In genomic region chr1:85328713-85329376, GRCh38 we compare ENCODE assay signal across 9 cellular contexts. TPM values are rescaled to one million over a fixed set of nuclear protein-coding genes. Genes with fewer than 3 reads are reported as not detected.
DNase-seq lines count a peak whose midpoint lies in the region; ATAC-seq, FAIRE-seq and TF ChIP-seq lines count a peak whose summit lies in the region.
"Had no signal": no experiment of that assay in that cellular context is flagged by ENCODE, and none has a peak within 500 bp of the region (broad histone marks: within the 10 kb centered on the region; RNA-seq: fewer than 3 reads in every experiment).

No MANE protein-coding gene starts in this region.

- FAIRE-seq in H1 (lab: Jason Lieb, UNC), result no peak

- H3K4ac ChIP-seq in H1 (replicated peaks; ENCODE audit: insufficient read length, low read depth, low read length), result no peak overlapping the region

- no peak overlapping the region for H4K8ac ChIP-seq in H1 (ENCODE audit: extremely low read depth, insufficient read depth, low read length)

- H3K9me3 ChIP-seq in HUES64 (ENCODE audit: insufficient read depth, low read depth, low read length) (no peaks in the 10 kb centered on the region), H1 (ENCODE audit: insufficient read depth in 2 of 2, low read depth in 1 of 2, low read length in 1 of 2) (no peaks in the 10 kb centered on the region), lung (ENCODE audit: control insufficient read depth in 2 of 2, insufficient read depth in 1 of 2, low read length in 1 of 2) (peaks cover 0 to 4% of the 10 kb centered on the region in 2 donors)
- H3K9me3 ChIP-seq: BE2C had no signal

- H3K56ac ChIP-seq in H1 (replicated peaks; ENCODE audit: insufficient read length, low read depth, low read length), result no peak overlapping the region

- peak overlapping the region; percentile 76; the same call in 1 of the 2 replicates for H3K18ac ChIP-seq in H1 (ENCODE audit: extremely low read depth, low read length)

- H3K27ac ChIP-seq in HUES64 (ENCODE audit: low read depth, low read length), result peak overlapping the region; percentile 58
- no peak overlapping the region for H3K27ac ChIP-seq in H1 (ENCODE audit: low read depth, low read length)
- peak overlapping the region; percentile 73 to 82 for H3K27ac ChIP-seq in lung (ENCODE audit: low read depth in 1 of 2, low read length in 1 of 2)

- peak; percentile 74 for ATAC-seq in lung (ENCODE audit: insufficient read depth, low FRiP score)

- no peak overlapping the region for H3K14ac ChIP-seq in H1 (ENCODE audit: insufficient read length)

- H3K36me3 ChIP-seq in HUES64 (ENCODE audit: insufficient read depth, low read length) (no peaks in the 10 kb centered on the region), H1 (ENCODE audit: control insufficient read depth in 2 of 4, insufficient read depth in 4 of 4, low read length in 3 of 4) (no peaks in the 10 kb centered on the region), lung (ENCODE audit: control insufficient read depth in 2 of 2, insufficient read depth in 2 of 2, low read length in 2 of 2) (no peaks in the 10 kb centered on the region)
- H3K36me3 ChIP-seq: BE2C had no signal

- no peak overlapping the region for H2BK120ac ChIP-seq in H1 (replicated peaks; ENCODE audit: low read depth, low read length)

- DNase-seq in A172 (ENCODE audit: low spot score) (peak; percentile 95), H1 (ENCODE audit: low read depth in 1 of 2, low spot score in 2 of 2) (no peak), lung (ENCODE audit: low spot score) (peak; percentile 51), erythroblast (lab: John Stamatoyannopoulos, UW) (no peak), AML-193 (lab: John Stamatoyannopoulos, UW) (no peak)
- no peak for DNase-seq in activated T-cell treated with anti-CD3 and anti-CD28 coated beads, Interleukin-2, amount 50 U/mL, for 48 hours
- DNase-seq in activated effector memory CD4-positive, alpha-beta T cell treated with anti-CD3 and anti-CD28 coated beads, Interleukin-2, amount 50 U/mL, for 16 hours, result no peak
- DNase-seq: BE2C had no signal

- H3K4me3 ChIP-seq in HUES64 (ENCODE audit: low read length), result no peak overlapping the region
- H3K4me3 ChIP-seq in H1 (ENCODE audit: extremely low read depth in 1 of 4, insufficient read depth in 2 of 4, low read depth in 3 of 4, low read length in 4 of 4), result no peak overlapping the region
- no peak overlapping the region for H3K4me3 ChIP-seq in lung

- peak overlapping the region; percentile 68 for H2AK5ac ChIP-seq in H1 (ENCODE audit: low read depth, low read length)

- H3K79me1 ChIP-seq in H1 (ENCODE audit: low read depth, low read length), result no peaks in the 10 kb centered on the region

- H2BK15ac ChIP-seq in H1 (ENCODE audit: low read length), result no peak overlapping the region

- WGBS in HUES64, result 38% methylated on average over 3 of the region's 3 CpGs
- WGBS in H1 (ENCODE audit: extremely low coverage in 1 of 2, insufficient coverage in 1 of 2, insufficient read length in 1 of 2, insufficient replicate concordance in 2 of 2, low coverage in 1 of 2, low lambda C conversion rate in 2 of 2, missing lambda C conversion rate in 1 of 2), 2 experiments, result 68% methylated on average over 3 of the region's 3 CpGs; no CpG with 5 or more reads in 1 of the 2 experiments
- 36 to 54% methylated on average over 3 of the region's 3 CpGs for WGBS in lung, 2 donors

- TF ChIP-seq POLR2A in H1 (IDR thresholded peaks at IDR 0.05; ENCODE audit: control extremely low read depth in 1 of 2, low read depth in 2 of 2, low read length in 2 of 2) (no peak), erythroblast (IDR thresholded peaks at IDR 0.05; ENCODE audit: low read length) (no peak)

- TF ChIP-seq CTCF in H1 (IDR thresholded peaks at IDR 0.05; ENCODE audit: control extremely low read depth in 1 of 3, insufficient read depth in 1 of 3, low read depth in 1 of 3, low read length in 3 of 3) (no peak), lung (IDR thresholded peaks at IDR 0.05; ENCODE audit: control extremely low read depth, extremely low read depth) (no peak)

- no peak for TF ChIP-seq RAD21 in H1 (IDR thresholded peaks at IDR 0.05 in 1 of 2, conservative IDR thresholded peaks at IDR 0.05 in 1 of 2; ENCODE audit: low read depth in 2 of 2, low read length in 2 of 2)

- H4K5ac ChIP-seq in H1 (ENCODE audit: insufficient read length, low read depth, low read length), result no peak overlapping the region

- H2BK5ac ChIP-seq in H1 (ENCODE audit: low read depth, low read length), result peak overlapping the region; percentile 74

- no peak overlapping the region for H2AFZ ChIP-seq in H1 (ENCODE audit: low read length)

- H3K9ac ChIP-seq in HUES64 (ENCODE audit: low read depth, low read length) (peak overlapping the region; percentile 20; the same call in 1 of the 2 replicates), H1 (replicated peaks in 1 of 4; ENCODE audit: extremely low read depth in 1 of 4, low read depth in 3 of 4, low read length in 3 of 4) (no peak overlapping the region)

- no peak overlapping the region for H3K23ac ChIP-seq in H1 (ENCODE audit: insufficient read length)

- H3K23me2 ChIP-seq in H1 (ENCODE audit: low read depth, low read length), result no peaks in the 10 kb centered on the region

- H2BK20ac ChIP-seq in H1 (ENCODE audit: low read length), result peak overlapping the region; percentile 62; the same call in 1 of the 2 replicates

- no peaks in the 10 kb centered on the region for H4K20me1 ChIP-seq in H1 (replicated peaks in 1 of 2; ENCODE audit: control insufficient read depth in 1 of 2, insufficient read depth in 2 of 2, low read length in 2 of 2)

- CTCF ChIA-PET in H1 (lab: Charles Lee; ENCODE audit: partially characterized antibody), result interaction anchor here (0.8 to 2.5 kb wide), 3 partner anchors 9 to 15 kb away, joined by 3 to 11 read pairs (median 4); no protein-coding TSS in a partner anchor

- peaks cover 43% of the 10 kb centered on the region for H3K4me1 ChIP-seq in HUES64 (ENCODE audit: insufficient read depth, low read length)
- H3K4me1 ChIP-seq in H1 (replicated peaks in 1 of 4; ENCODE audit: control insufficient read depth in 3 of 4, insufficient read depth in 4 of 4, low read length in 3 of 4), result peaks cover 0 to 20% (median 5%) of the 10 kb centered on the region in 4 experiments; a peak in 5 of 7 replicates
- peaks cover 7 to 29% of the 10 kb centered on the region in 2 donors for H3K4me1 ChIP-seq in lung (ENCODE audit: control insufficient read depth in 2 of 2, insufficient read depth in 2 of 2, low read length in 2 of 2)
- H3K4me1 ChIP-seq: BE2C had no signal

- POLR2A ChIA-PET in H1 (lab: Charles Lee; ENCODE audit: partially characterized antibody), result no interaction called here

- H3K27me3 ChIP-seq in HUES64 (ENCODE audit: insufficient read depth, low read length), result no peaks in the 10 kb centered on the region
- no peaks in the 10 kb centered on the region for H3K27me3 ChIP-seq in H1 (replicated peaks in 1 of 4; ENCODE audit: control insufficient read depth in 3 of 4, extremely low read depth in 1 of 4, insufficient read depth in 3 of 4, low read length in 3 of 4)
- no peaks in the 10 kb centered on the region for H3K27me3 ChIP-seq in lung (ENCODE audit: control insufficient read depth, insufficient read depth)
- H3K27me3 ChIP-seq: BE2C had no signal

- H3K4me2 ChIP-seq in H1 (ENCODE audit: insufficient read depth in 1 of 2, low read depth in 2 of 2, low read length in 2 of 2), result no peak overlapping the region; a peak in 2 of 4 replicates

- H3K79me2 ChIP-seq in H1 (ENCODE audit: control insufficient read depth in 1 of 2, insufficient read depth in 2 of 2, low read length in 2 of 2), result no peaks in the 10 kb centered on the region

- peak overlapping the region; percentile 42 for H4K91ac ChIP-seq in H1 (replicated peaks; ENCODE audit: insufficient read length, low read length)

- TF ChIP-seq EP300 in H1 (IDR thresholded peaks at IDR 0.05; ENCODE audit: borderline replicate concordance in 1 of 2, low read depth in 2 of 2, low read length in 2 of 2), result no peak

- peak overlapping the region; percentile 80; the same call in 1 of the 2 replicates for H2BK12ac ChIP-seq in H1 (ENCODE audit: low read depth, low read length)

TF ChIP-seq in H1, 55 proteins besides CTCF, POLR2A, EP300 and RAD21:
- no peak for TF ChIP-seq RBBP5 (IDR thresholded peaks at IDR 0.05; ENCODE audit: borderline replicate concordance, low read depth, low read length)
- peak; percentile 86 for TF ChIP-seq TEAD4 (IDR thresholded peaks at IDR 0.05; ENCODE audit: low read depth, low read length)
- TF ChIP-seq JUND (IDR thresholded peaks at IDR 0.05; ENCODE audit: low read length), result peak; percentile 84

RNA-seq across cellular contexts. Expression of gene BCL10, which starts 52.4 kb away (rescaled TPM):
- total RNA-seq in A172 (2014; rRNA removed; shearing (Covaris generic)), result 14.5 and 15.1 TPM in 2 replicates
- 14.9 TPM for polyA plus RNA-seq in HUES64 (2013, experiment 1 of 2)
- 14.5 TPM for polyA plus RNA-seq in HUES64 (2013, experiment 2 of 2)
- total RNA-seq in H1 (2021; fragmentation: NEBNext Ultra II Directional; extraction: Animal tissue kit (Norgen Biotek cat#: 25700)), result 24.6 and 29.6 TPM in 2 replicates
- 5.0 and 7.4 TPM in 2 replicates for polyA plus RNA-seq in H1 (2011; rRNA removed)
- polyA plus RNA-seq in H1 (2011; cell fraction: cytosol; rRNA removed), result 4.9 TPM
- polyA plus RNA-seq in H1 (2011; cell fraction: nucleus; rRNA removed), result 3.1 TPM
- 7.3 to 15.0 TPM (median 10.0 TPM) in 4 replicates for polyA plus RNA-seq in H1 (2012, experiment 1 of 2)
- polyA plus RNA-seq in H1 (2012, experiment 2 of 2), result 3.6 TPM
- polyA plus RNA-seq in H1 (2013, experiment 1 of 2), result 10.8 TPM
- polyA plus RNA-seq in H1 (2013, experiment 2 of 2), result 10.2 TPM
- 8.9 and 10.2 TPM in 2 replicates for polyA minus RNA-seq in H1 (2011; rRNA and poly(A)+ RNA removed)
- polyA minus RNA-seq in H1 (2011; cell fraction: cytosol; rRNA and poly(A)+ RNA removed), result 9.8 TPM
- polyA minus RNA-seq in H1 (2011; cell fraction: nucleus; rRNA and poly(A)+ RNA removed), result 30.0 TPM
- total RNA-seq in lung, result 10 to 100 TPM; 26.2 to 32.3 TPM
- 10 to 100 TPM in 1 of 2 donors, 1 to 10 TPM in 1; 9.9 to 11.3 TPM for polyA plus RNA-seq in lung

Comparison
In these comparisons a context has a peak if more than half of its experiments do, and no peak if none do; other contexts are left out.
1. DNase-seq: peak in A172 (single experiment) and lung (single experiment); none in H1 (0 of 2), activated T-cell treated with anti-CD3 and anti-CD28 coated beads, Interleukin-2, amount 50 U/mL, for 48 hours (0 of 2), erythroblast (0 of 2), activated effector memory CD4-positive, alpha-beta T cell treated with anti-CD3 and anti-CD28 coated beads, Interleukin-2, amount 50 U/mL, for 16 hours (single experiment) and AML-193 (0 of 2).